Comparison of ENCODE assay signal across 7 cellular contexts in genomic region chr12:56721721-56722120, GRCh38. TPM values are rescaled to one million over a fixed set of nuclear protein-coding genes. Genes with fewer than 3 reads are reported as not detected.
DNase-seq lines count a peak whose midpoint lies in the region; ATAC-seq and TF ChIP-seq lines count a peak whose summit lies in the region.
"Had no signal": no experiment of that assay in that cellular context is flagged by ENCODE, and none has a peak within 500 bp of the region (broad histone marks: within the 10 kb centered on the region; RNA-seq: fewer than 3 reads in every experiment).

No MANE protein-coding gene starts in this region.

- DNase-seq in activated T-cell treated with anti-CD3 and anti-CD28 coated beads, Interleukin-2, amount 50 U/mL, for 24 hours, result no peak
- DNase-seq in activated T-cell treated with anti-CD3 and anti-CD28 coated beads for 4 hours (no peak), epithelial cell of esophagus (ENCODE audit: low read depth) (no peak), dorsolateral prefrontal cortex (no peak)
- DNase-seq: dermis blood vessel endothelial cell had no signal

- H3K27me3 ChIP-seq in dorsolateral prefrontal cortex, result no peaks in the 10 kb centered on the region

- no peak for TF ChIP-seq CTCF in epithelial cell of esophagus (IDR thresholded peaks at IDR 0.05; ENCODE audit: insufficient read depth, low read depth, low read length, missing control alignments)
- no peak for TF ChIP-seq CTCF in dorsolateral prefrontal cortex (IDR thresholded peaks at IDR 0.05 in 54 of 56, conservative IDR thresholded peaks at IDR 0.05 in 2 of 56; ENCODE audit: low read depth in 1 of 56, partially characterized antibody in 56 of 56)

- H3K4me3 Mint-ChIP-seq in activated T-cell treated with anti-CD3 and anti-CD28 coated beads, Interleukin-2, amount 50 U/mL, for 24 hours, result peak overlapping the region; percentile 98
- H3K4me3 Mint-ChIP-seq in stimulated activated memory B cell treated with anti-CD40 and anti-IgM and Interleukin-4, amounts not matched to agents 10 μg/mL and 1 μg/mL and 100 μg/mL, for 72 hours, result peak overlapping the region; percentile 12

- no peaks in the 10 kb centered on the region for H3K27me3 Mint-ChIP-seq in activated T-cell treated with anti-CD3 and anti-CD28 coated beads, Interleukin-2, amount 50 U/mL, for 24 hours
- H3K27me3 Mint-ChIP-seq in stimulated activated memory B cell treated with anti-CD40 and anti-IgM and Interleukin-4, amounts not matched to agents 10 μg/mL and 1 μg/mL and 100 μg/mL, for 72 hours, result no peaks in the 10 kb centered on the region

- H3K27ac Mint-ChIP-seq in activated T-cell treated with anti-CD3 and anti-CD28 coated beads, Interleukin-2, amount 50 U/mL, for 24 hours, result peak overlapping the region; percentile 99
- peak overlapping the region; percentile 68 for H3K27ac Mint-ChIP-seq in stimulated activated memory B cell treated with anti-CD40 and anti-IgM and Interleukin-4, amounts not matched to agents 10 μg/mL and 1 μg/mL and 100 μg/mL, for 72 hours

- H3K36me3 Mint-ChIP-seq in activated T-cell treated with anti-CD3 and anti-CD28 coated beads, Interleukin-2, amount 50 U/mL, for 24 hours (ENCODE audit: low read depth), result peaks cover 84% of the 10 kb centered on the region
- peaks cover 54% of the 10 kb centered on the region for H3K36me3 Mint-ChIP-seq in stimulated activated memory B cell treated with anti-CD40 and anti-IgM and Interleukin-4, amounts not matched to agents 10 μg/mL and 1 μg/mL and 100 μg/mL, for 72 hours

- intact Hi-C loops in dorsolateral prefrontal cortex (cut with DNase I), result loop anchor here in 1 of 2 donors (5.0 kb wide), 1 partner anchor 84 kb away; no protein-coding TSS in a partner anchor

- H3K4me3 ChIP-seq in epithelial cell of esophagus (ENCODE audit: low read length) (peak overlapping the region; percentile 23), dorsolateral prefrontal cortex (peak overlapping the region in 25 of 59 donors; percentile 0 to 99 (median 79))

- peak overlapping the region in 25 of 59 donors; percentile 1 to 98 (median 36) for H3K27ac ChIP-seq in dorsolateral prefrontal cortex

- no peak for ATAC-seq in stimulated activated memory B cell treated with anti-CD40 and anti-IgM and Interleukin-4, amounts not matched to agents 10 μg/mL and 1 μg/mL and 100 μg/mL, for 72 hours
- no peak for ATAC-seq in HG03135 (IDR thresholded peaks at IDR 0.05; ENCODE audit: unreplicated experiment)

- peaks cover 62% of the 10 kb centered on the region for H3K4me1 Mint-ChIP-seq in activated T-cell treated with anti-CD3 and anti-CD28 coated beads, Interleukin-2, amount 50 U/mL, for 24 hours (ENCODE audit: low read depth)
- H3K4me1 Mint-ChIP-seq in stimulated activated memory B cell treated with anti-CD40 and anti-IgM and Interleukin-4, amounts not matched to agents 10 μg/mL and 1 μg/mL and 100 μg/mL, for 72 hours, result peaks cover 77% of the 10 kb centered on the region

- no peaks in the 10 kb centered on the region for H3K9me3 Mint-ChIP-seq in activated T-cell treated with anti-CD3 and anti-CD28 coated beads, Interleukin-2, amount 50 U/mL, for 24 hours
- no peaks in the 10 kb centered on the region for H3K9me3 Mint-ChIP-seq in stimulated activated memory B cell treated with anti-CD40 and anti-IgM and Interleukin-4, amounts not matched to agents 10 μg/mL and 1 μg/mL and 100 μg/mL, for 72 hours

RNA-seq across cellular contexts. Expression of gene NACA, which starts 3.4 kb away (rescaled TPM):
- 100 to 1,000 TPM; 265 to 487 (median 373) TPM for total RNA-seq in dorsolateral prefrontal cortex

RNA-seq across cellular contexts. Expression of gene PRIM1, which starts 30.4 kb away (rescaled TPM):
- 10 to 100 TPM in 64 of 120 experiments, 1 to 10 TPM in 56; 5.5 to 17.4 (median 10.2) TPM for total RNA-seq in dorsolateral prefrontal cortex

RNA-seq across cellular contexts. Expression of gene PTGES3, which starts 33.6 kb away (rescaled TPM):
- 100 to 1,000 TPM; 109 to 354 (median 170) TPM for total RNA-seq in dorsolateral prefrontal cortex

RNA-seq across cellular contexts. Expression of gene HSD17B6, which starts 41.4 kb away (rescaled TPM):
- 10 to 100 TPM in 94 of 120 experiments, 1 to 10 TPM in 26; 5.9 to 37.3 (median 12.2) TPM for total RNA-seq in dorsolateral prefrontal cortex
- total RNA-seq: dermis blood vessel endothelial cell had no signal
